Comparison of ENCODE assay signal across 8 cellular contexts in genomic region chr22:42662114-42663021, GRCh38. TPM values are rescaled to one million over a fixed set of nuclear protein-coding genes. Genes with fewer than 3 reads are reported as not detected.
DNase-seq lines count a peak whose midpoint lies in the region; ATAC-seq, FAIRE-seq and TF ChIP-seq lines count a peak whose summit lies in the region.

No MANE protein-coding gene starts in this region.

- no peaks in the 10 kb centered on the region for H3K36me3 Mint-ChIP-seq in chondrocyte (ENCODE audit: low read depth)

- no peaks in the 10 kb centered on the region for H3K27me3 Mint-ChIP-seq in chondrocyte (ENCODE audit: low read depth)

- no peaks in the 10 kb centered on the region for H3K9me3 Mint-ChIP-seq in chondrocyte (ENCODE audit: low read depth)

- peak; percentile 60 for FAIRE-seq in GM12891 (lab: Jason Lieb, UNC)

- no peak overlapping the region for H3K27ac Mint-ChIP-seq in chondrocyte (ENCODE audit: unreplicated experiment)

- H3K4me1 Mint-ChIP-seq in chondrocyte (ENCODE audit: low read depth), result no peaks in the 10 kb centered on the region

- H3K27ac ChIP-seq in 22Rv1, result no peak overlapping the region

- ATAC-seq in left lobe of liver (peak; percentile 99), GM19397 (IDR thresholded peaks at IDR 0.05; ENCODE audit: unreplicated experiment) (no peak)

- DNase-seq in GM12891 (ENCODE audit: insufficient read length, low spot score), result peak; percentile 70
- DNase-seq in NCI-H128 (lab: John Stamatoyannopoulos, UW; ENCODE audit: unreplicated experiment), result peak; percentile 34
- DNase-seq in activated CD4-positive, CD25-positive, alpha-beta regulatory T cell treated with anti-CD3 and anti-CD28 coated beads, Interleukin-2, amount 50 U/mL, for 72 hours, result peak; percentile 87
- no peak for DNase-seq in chondrocyte (ENCODE audit: low spot score)
- peak; percentile 75 for DNase-seq in left lobe of liver (ENCODE audit: low spot score)
- DNase-seq in stimulated activated CD4-positive, alpha-beta T cell treated with anti-CD3 and anti-CD28 coated beads, Interleukin-2, amount 100 ng/mL, for 24 hours, result peak; percentile 88 to 89

- TF ChIP-seq POLR2A in GM12891 (IDR thresholded peaks at IDR 0.05; ENCODE audit: low read depth, low read length), result peak; percentile 33; the same call in 1 of the 2 replicates

- H3K4me3 Mint-ChIP-seq in chondrocyte (ENCODE audit: unreplicated experiment), result peak overlapping the region; percentile 63

- peak; percentile 94 for TF ChIP-seq CTCF in 22Rv1 (IDR thresholded peaks at IDR 0.05)
- peak; percentile 93 for TF ChIP-seq CTCF in chondrocyte (IDR thresholded peaks at IDR 0.05)

TF ChIP-seq in GM12891, 5 proteins besides CTCF, POLR2A, EP300 and RAD21:
- TF ChIP-seq PAX5 (IDR thresholded peaks at IDR 0.05; ENCODE audit: insufficient read depth, low read length, severe bottlenecking) (no peak), TAF1 (IDR thresholded peaks at IDR 0.05; ENCODE audit: low read depth, low read length) (no peak), SPI1 (IDR thresholded peaks at IDR 0.05; ENCODE audit: low read depth, low read length) (no peak), POU2F2 (IDR thresholded peaks at IDR 0.05; ENCODE audit: low read depth, low read length) (peak; percentile 11; the same call in 1 of the 2 replicates), POLR2AphosphoS5 (IDR thresholded peaks at IDR 0.05; ENCODE audit: low read depth, low read length) (0 out of 2 replicates have a peak, but pooled peaks have one; percentile 35)

RNA-seq across cellular contexts. Expression of gene CYB5R3, which starts 13.2 kb away (rescaled TPM):
- 87.7 TPM for polyA plus RNA-seq in GM12891 (2012; ENCODE audit: low read depth, missing spikeins)
- total RNA-seq in chondrocyte (279 to 383 TPM (median 382 TPM) in 3 replicates), left lobe of liver (147 TPM)

RNA-seq across cellular contexts. Expression of gene ATP5MGL, which starts 22.0 kb away (rescaled TPM):
- polyA plus RNA-seq in GM12891 (2012; ENCODE audit: low read depth, missing spikeins), result not detected
- total RNA-seq in chondrocyte, result 0.85 to 1.8 TPM in 2 of 3 replicates, not detected in the other
- total RNA-seq in left lobe of liver, result 0.75 TPM

RNA-seq across cellular contexts. Expression of gene POLDIP3, which starts 47.7 kb away (rescaled TPM):
- polyA plus RNA-seq in GM12891 (2012; ENCODE audit: low read depth, missing spikeins), result 40.1 TPM
- 47.3 to 49.2 TPM (median 48.0 TPM) in 3 replicates for total RNA-seq in chondrocyte
- 20.8 TPM for total RNA-seq in left lobe of liver

RNA-seq across cellular contexts. Expression of gene A4GALT, which starts 58.3 kb away (rescaled TPM):
- 11.9 TPM for polyA plus RNA-seq in GM12891 (2012; ENCODE audit: low read depth, missing spikeins)
- total RNA-seq in chondrocyte, result 5.2 to 23.8 TPM (median 22.0 TPM) in 3 replicates
- total RNA-seq in left lobe of liver, result 1.0 TPM
